8 cellular contexts compared by ENCODE assay signal in genomic region chr20:57432874-57433491, GRCh38. TPM values are rescaled to one million over a fixed set of nuclear protein-coding genes. Genes with fewer than 3 reads are reported as not detected.
DNase-seq lines count a peak whose midpoint lies in the region; ATAC-seq lines count a peak whose summit lies in the region.

No MANE protein-coding gene starts in this region.

- ATAC-seq in GM18508 (IDR thresholded peaks at IDR 0.05; ENCODE audit: insufficient read depth, unreplicated experiment) (peak; percentile 87), HG02759 (IDR thresholded peaks at IDR 0.05; ENCODE audit: unreplicated experiment) (peak; percentile 88), left colon (peak; percentile 91)

- DNase-seq in NCI-H2171 treated with DMSO at 0.1 percent for 48 hours (lab: John Stamatoyannopoulos, UW) (peak; percentile 69), left colon (peak; percentile 82 to 84), mesenteric fat pad (ENCODE audit: low spot score) (no peak), ecto neural progenitor cell (ENCODE audit: low spot score) (no peak)
- DNase-seq in activated CD8-positive, alpha-beta memory T cell treated with anti-CD3 and anti-CD28 coated beads, Interleukin-2, amount 50 U/mL, for 24 hours (ENCODE audit: extremely low read depth), result peak; percentile 23
- peak; percentile 27 to 80 (median 66) for DNase-seq in stimulated activated naive CD4-positive, alpha-beta T cell (lab: John Stamatoyannopoulos, UW)

- intact Hi-C loops in left colon (cut with DNase I, micrococcal nuclease), result loop anchor here in 1 of 2 donors (10.0 kb wide), 1 partner anchor 62 kb away; no protein-coding TSS in a partner anchor

RNA-seq across cellular contexts. Expression of gene RBM38, which starts 41.8 kb away (rescaled TPM):
- total RNA-seq in left colon (10 to 100 TPM; 26.9 to 44.8 TPM), mesenteric fat pad (16.9 TPM)

Comparison
In these comparisons a context has a peak if more than half of its experiments do, and no peak if none do; other contexts are left out.
1. DNase-seq: peak in NCI-H2171 treated with DMSO at 0.1 percent for 48 hours (single experiment), activated CD8-positive, alpha-beta memory T cell treated with anti-CD3 and anti-CD28 coated beads, Interleukin-2, amount 50 U/mL, for 24 hours (single experiment), left colon (2 of 2) and stimulated activated naive CD4-positive, alpha-beta T cell (6 of 6); none in mesenteric fat pad (single experiment) and ecto neural progenitor cell (single experiment).
2. Peak in every context shown above with its lines, with median percentiles within 50 percentile points of each other: ATAC-seq.